In genomic region chr9:12775373-12775962, GRCh38 we compare ENCODE assay signal across 9 cellular contexts. TPM values are rescaled to one million over a fixed set of nuclear protein-coding genes. Genes with fewer than 3 reads are reported as not detected.
DNase-seq lines count a peak whose midpoint lies in the region; ATAC-seq and TF ChIP-seq lines count a peak whose summit lies in the region.
"Had no signal": no experiment of that assay in that cellular context is flagged by ENCODE, and none has a peak within 500 bp of the region (broad histone marks: within the 10 kb centered on the region; RNA-seq: fewer than 3 reads in every experiment).

No MANE protein-coding gene starts in this region.

- peak; percentile 9 for ATAC-seq in HG02642 (IDR thresholded peaks at IDR 0.05; ENCODE audit: poor library complexity, unreplicated experiment)
- ATAC-seq in right cardiac atrium, result peak; percentile 63 to 66
- ATAC-seq in GM18517 (IDR thresholded peaks at IDR 0.05; ENCODE audit: unreplicated experiment), result no peak

- no peaks in the 10 kb centered on the region for H3K9me3 Mint-ChIP-seq in Caco-2 (ENCODE audit: unreplicated experiment)

- intact Hi-C loops in Caco-2 (cut with micrococcal nuclease; ENCODE audit: unreplicated experiment) (loop anchor here (1.0 to 5.0 kb wide), 2 partner anchors 53 to 109 kb away; no protein-coding TSS in a partner anchor), right cardiac atrium (cut with DNase I) (loop anchor here in 1 of 4 donors (5.0 kb wide), 1 partner anchor 42 kb away; no protein-coding TSS in a partner anchor)

- TF ChIP-seq CTCF in Caco-2 (IDR thresholded peaks at IDR 0.05; ENCODE audit: insufficient read depth in 1 of 2, low read depth in 1 of 2, low read length in 1 of 2, severe bottlenecking in 1 of 2, unreplicated experiment in 1 of 2), result no peak
- no peak for TF ChIP-seq CTCF in WERI-Rb-1 (IDR thresholded peaks at IDR 0.05; ENCODE audit: low read depth, low read length)
- TF ChIP-seq CTCF in retinal pigment epithelial cell (conservative IDR thresholded peaks at IDR 0.05; ENCODE audit: low read depth, low read length), result no peak

- H3K36me3 Mint-ChIP-seq in Caco-2 (ENCODE audit: insufficient read depth, unreplicated experiment), result no peaks in the 10 kb centered on the region

- H3K4me1 ChIP-seq in Caco-2 (no peaks in the 10 kb centered on the region; the same call in 1 of the 2 replicates), right cardiac atrium (ENCODE audit: control insufficient read depth, insufficient read depth, low read length) (no peaks in the 10 kb centered on the region)

- no peaks in the 10 kb centered on the region for H3K4me1 Mint-ChIP-seq in Caco-2 (ENCODE audit: low read depth, unreplicated experiment)

- WGBS in right cardiac atrium, result under 1% methylated on average over 37 of the region's 37 CpGs

- no peak for TF ChIP-seq POLR2A in erythroblast (IDR thresholded peaks at IDR 0.05; ENCODE audit: low read length)

- peak overlapping the region; percentile 49 for H3K4me3 ChIP-seq in Caco-2 (ENCODE audit: low read depth, low read length)
- H3K4me3 ChIP-seq in WERI-Rb-1 (ENCODE audit: low read depth, low read length), result peak overlapping the region; percentile 89
- peak overlapping the region; percentile 65 for H3K4me3 ChIP-seq in right cardiac atrium (ENCODE audit: low read length)
- peak overlapping the region; percentile 75 for H3K4me3 ChIP-seq in retinal pigment epithelial cell (ENCODE audit: low read length)

- H3K27me3 Mint-ChIP-seq in Caco-2 (ENCODE audit: insufficient read depth, unreplicated experiment), result no peaks in the 10 kb centered on the region

- CTCF ChIA-PET in Caco-2 (lab: Charles Lee), result interaction anchor here (0.6 to 1.5 kb wide), 2 partner anchors 56 to 265 kb away, joined by 3 read pairs; no protein-coding TSS in a partner anchor

- POLR2A ChIA-PET in Caco-2 (lab: Charles Lee), result no interaction called here

- H3K27me3 ChIP-seq in Caco-2 (replicated peaks; ENCODE audit: control insufficient read depth, insufficient read depth, low read length) (no peaks in the 10 kb centered on the region), WERI-Rb-1 (ENCODE audit: insufficient read depth, low read depth, severe bottlenecking) (no peaks in the 10 kb centered on the region), right cardiac atrium (ENCODE audit: control insufficient read depth, insufficient read depth) (no peaks in the 10 kb centered on the region)

- no peaks in the 10 kb centered on the region for H3K9me3 ChIP-seq in Caco-2
- no peaks in the 10 kb centered on the region for H3K9me3 ChIP-seq in WERI-Rb-1 (ENCODE audit: severe bottlenecking)
- no peaks in the 10 kb centered on the region for H3K9me3 ChIP-seq in right cardiac atrium (ENCODE audit: control insufficient read depth, low read length)
- H3K9me3 ChIP-seq: neutrophil had no signal

- peak; percentile 3 to 19 for DNase-seq in Caco-2
- DNase-seq in WERI-Rb-1, result peak; percentile 25
- DNase-seq in right cardiac atrium, result peak; percentile 34 to 59 (median 58)
- DNase-seq in retinal pigment epithelial cell (ENCODE audit: low read depth), result no peak
- DNase-seq in activated CD4-positive, alpha-beta T cell treated with anti-CD3 and anti-CD28 coated beads for 4 hours, result no peak
- DNase-seq in erythroblast (lab: John Stamatoyannopoulos, UW), result no peak

- no TSS peak for BruUV-seq in Caco-2 (replicated peaks; lab: Mats Ljungman, UMichigan)

- H3K27ac ChIP-seq in WERI-Rb-1 (no peak overlapping the region), right cardiac atrium (ENCODE audit: low read length) (peak overlapping the region; percentile 54)
- H3K27ac ChIP-seq: neutrophil had no signal

- H3K36me3 ChIP-seq in Caco-2 (ENCODE audit: control insufficient read depth, insufficient read depth, low read length) (no peaks in the 10 kb centered on the region), WERI-Rb-1 (no peaks in the 10 kb centered on the region)
- H3K36me3 ChIP-seq: neutrophil had no signal

- H3K27ac Mint-ChIP-seq in Caco-2 (ENCODE audit: unreplicated experiment), result no peak overlapping the region

- H3K4me3 Mint-ChIP-seq in Caco-2 (ENCODE audit: unreplicated experiment), result peak overlapping the region; percentile 89

RNA-seq across cellular contexts. Expression of gene LURAP1L, which starts 0.6 kb away (rescaled TPM):
- 0.58 TPM in 1 of 2 replicates, not detected in the other for total RNA-seq in Caco-2 (2022)
- total RNA-seq in right cardiac atrium, result 1 to 10 TPM; 2.1 to 3.4 (median 2.5) TPM
- 3.0 TPM for polyA plus RNA-seq in right cardiac atrium

Comparison
In these comparisons a context has a peak if more than half of its experiments do, and no peak if none do; other contexts are left out.
1. DNase-seq: peak in Caco-2 (2 of 2), WERI-Rb-1 (single experiment) and right cardiac atrium (3 of 3); none in retinal pigment epithelial cell (single experiment), activated CD4-positive, alpha-beta T cell treated with anti-CD3 and anti-CD28 coated beads for 4 hours (0 of 2) and erythroblast (0 of 2).
2. Peak in every context shown above with its lines, with median percentiles within 50 percentile points of each other: H3K4me3 ChIP-seq.